In the genomic region with DNA sequence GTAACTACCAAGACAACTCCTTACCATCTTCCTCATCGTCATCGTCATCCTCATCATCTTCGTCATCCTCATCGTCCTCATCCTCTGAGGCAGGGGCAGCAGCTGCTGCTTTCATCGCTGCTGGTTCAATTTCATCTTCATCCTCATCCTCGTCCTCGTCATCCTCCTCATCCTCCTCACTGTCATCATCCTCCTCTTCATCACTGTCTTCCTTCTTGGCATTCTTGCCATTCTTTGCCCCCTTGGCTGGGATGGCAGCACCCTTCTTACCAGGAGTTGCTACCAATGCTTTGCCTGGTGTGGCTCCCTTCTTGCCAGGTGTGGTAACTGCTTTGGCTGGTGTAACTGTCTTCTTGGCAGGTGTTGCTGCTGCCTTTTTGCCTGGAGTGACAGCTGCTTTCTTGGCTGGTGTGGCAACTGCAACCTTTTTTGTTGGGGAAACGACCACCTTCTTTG, we compare ENCODE assay signal across 12 cellular contexts. TPM values are rescaled to one million over a fixed set of nuclear protein-coding genes. Genes with fewer than 3 reads are reported as not detected.
DNase-seq lines count a peak whose midpoint lies in the region; ATAC-seq, FAIRE-seq and TF ChIP-seq lines count a peak whose summit lies in the region.
"Had no signal": no experiment of that assay in that cellular context is flagged by ENCODE, and none has a peak within 500 bp of the region (broad histone marks: within the 10 kb centered on the region; RNA-seq: fewer than 3 reads in every experiment).

No MANE protein-coding gene starts in this region.

- H3K27ac ChIP-seq in ACC112 (ENCODE audit: low read depth, low read length) (no peak overlapping the region), kidney (ENCODE audit: low read depth in 2 of 2, low read length in 2 of 2) (no peak overlapping the region)
- H3K27ac ChIP-seq: dorsolateral prefrontal cortex, transverse colon had no signal

- POLR2A ChIA-PET in WTC11 (lab: Charles Lee), result no interaction called here

- H3K79me2 ChIP-seq in ACC112 (ENCODE audit: control insufficient read depth, insufficient read depth, low read length, unreplicated experiment), result peaks cover 65% of the 10 kb centered on the region

- H3K4me1 Mint-ChIP-seq in WTC11, result peaks cover 51% of the 10 kb centered on the region

- intact Hi-C loops in kidney (cut with DNase I), result no loop called here

- H3K9ac ChIP-seq in kidney (ENCODE audit: low read length in 2 of 2), result no peak overlapping the region

- H3K27ac Mint-ChIP-seq in WTC11, result peak overlapping the region; percentile 66; the same call in 1 of the 2 replicates

- peaks cover 75% of the 10 kb centered on the region for H3K36me3 Mint-ChIP-seq in WTC11

- no peak overlapping the region for H2AFZ ChIP-seq in ACC112 (ENCODE audit: low read length, unreplicated experiment)

- peak overlapping the region; percentile 100 for H3K4me3 ChIP-seq in ACC112 (ENCODE audit: low read depth, low read length)
- H3K4me3 ChIP-seq in GM12864 (ENCODE audit: low read depth, low read length), result peak overlapping the region; percentile 99; the same call in 1 of the 2 replicates
- no peak overlapping the region for H3K4me3 ChIP-seq in kidney (ENCODE audit: low read length in 2 of 2)

- DNase-seq in GM12864 (ENCODE audit: low read depth) (no peak), WTC11 (ENCODE audit: low spot score) (no peak), kidney (peak; percentile 21), foreskin melanocyte (no peak), DMS153 treated with DMSO at 0.1 percent for 48 hours (lab: John Stamatoyannopoulos, UW; ENCODE audit: unreplicated experiment) (no peak)
- DNase-seq: NCI-H2029, retina, transverse colon had no signal

- ATAC-seq in WTC11, result no peak
- no peak for ATAC-seq in HG02885 (IDR thresholded peaks at IDR 0.05; ENCODE audit: poor library complexity, unreplicated experiment)
- no peak for ATAC-seq in GM18907 (IDR thresholded peaks at IDR 0.05; ENCODE audit: unreplicated experiment)

- 0 out of 2 replicates have a peak, but pooled peaks cover 3% of the 10 kb centered on the region for H3K27me3 Mint-ChIP-seq in WTC11 (ENCODE audit: low read depth)

- no peaks in the 10 kb centered on the region for H3K27me3 ChIP-seq in ACC112 (ENCODE audit: insufficient read depth, low read length)
- H3K27me3 ChIP-seq: dorsolateral prefrontal cortex, transverse colon had no signal

- no peak for FAIRE-seq in kidney (lab: Jason Lieb, UNC)

- H3K9me3 ChIP-seq in kidney (ENCODE audit: control insufficient read depth in 1 of 2, low read length in 2 of 2), result no peaks in the 10 kb centered on the region
- H3K9me3 ChIP-seq: transverse colon had no signal

- CTCF ChIA-PET in WTC11 (lab: Charles Lee), result no interaction called here

- H3K9me3 Mint-ChIP-seq in WTC11, result no peaks in the 10 kb centered on the region

- TF ChIP-seq CTCF in GM12864 (IDR thresholded peaks at IDR 0.05; ENCODE audit: low read depth, low read length, missing control alignments), result no peak
- no peak for TF ChIP-seq CTCF in WTC11 (IDR thresholded peaks at IDR 0.05)
- TF ChIP-seq CTCF in kidney (IDR thresholded peaks at IDR 0.05; ENCODE audit: borderline replicate concordance, extremely low read depth, insufficient read depth), result no peak

- peak overlapping the region; percentile 98 for H3K4me3 Mint-ChIP-seq in WTC11

- H3K36me3 ChIP-seq in ACC112 (ENCODE audit: insufficient read depth, low read length), result peaks cover 64% of the 10 kb centered on the region
- H3K36me3 ChIP-seq in kidney (ENCODE audit: control insufficient read depth in 1 of 2, insufficient read depth in 2 of 2, low read length in 2 of 2), result peaks cover 58 to 60% of the 10 kb centered on the region in 2 donors

- peaks cover 19% of the 10 kb centered on the region for H3K4me1 ChIP-seq in ACC112 (ENCODE audit: control insufficient read depth, insufficient read depth, low read length, unreplicated experiment)
- peaks cover 8 to 22% of the 10 kb centered on the region in 2 donors for H3K4me1 ChIP-seq in kidney (ENCODE audit: control insufficient read depth in 1 of 2, insufficient read depth in 1 of 2, low read depth in 1 of 2, low read length in 2 of 2)

TF ChIP-seq in WTC11, 78 proteins besides CTCF, POLR2A, EP300 and RAD21:
- TF ChIP-seq, protein P1, sequence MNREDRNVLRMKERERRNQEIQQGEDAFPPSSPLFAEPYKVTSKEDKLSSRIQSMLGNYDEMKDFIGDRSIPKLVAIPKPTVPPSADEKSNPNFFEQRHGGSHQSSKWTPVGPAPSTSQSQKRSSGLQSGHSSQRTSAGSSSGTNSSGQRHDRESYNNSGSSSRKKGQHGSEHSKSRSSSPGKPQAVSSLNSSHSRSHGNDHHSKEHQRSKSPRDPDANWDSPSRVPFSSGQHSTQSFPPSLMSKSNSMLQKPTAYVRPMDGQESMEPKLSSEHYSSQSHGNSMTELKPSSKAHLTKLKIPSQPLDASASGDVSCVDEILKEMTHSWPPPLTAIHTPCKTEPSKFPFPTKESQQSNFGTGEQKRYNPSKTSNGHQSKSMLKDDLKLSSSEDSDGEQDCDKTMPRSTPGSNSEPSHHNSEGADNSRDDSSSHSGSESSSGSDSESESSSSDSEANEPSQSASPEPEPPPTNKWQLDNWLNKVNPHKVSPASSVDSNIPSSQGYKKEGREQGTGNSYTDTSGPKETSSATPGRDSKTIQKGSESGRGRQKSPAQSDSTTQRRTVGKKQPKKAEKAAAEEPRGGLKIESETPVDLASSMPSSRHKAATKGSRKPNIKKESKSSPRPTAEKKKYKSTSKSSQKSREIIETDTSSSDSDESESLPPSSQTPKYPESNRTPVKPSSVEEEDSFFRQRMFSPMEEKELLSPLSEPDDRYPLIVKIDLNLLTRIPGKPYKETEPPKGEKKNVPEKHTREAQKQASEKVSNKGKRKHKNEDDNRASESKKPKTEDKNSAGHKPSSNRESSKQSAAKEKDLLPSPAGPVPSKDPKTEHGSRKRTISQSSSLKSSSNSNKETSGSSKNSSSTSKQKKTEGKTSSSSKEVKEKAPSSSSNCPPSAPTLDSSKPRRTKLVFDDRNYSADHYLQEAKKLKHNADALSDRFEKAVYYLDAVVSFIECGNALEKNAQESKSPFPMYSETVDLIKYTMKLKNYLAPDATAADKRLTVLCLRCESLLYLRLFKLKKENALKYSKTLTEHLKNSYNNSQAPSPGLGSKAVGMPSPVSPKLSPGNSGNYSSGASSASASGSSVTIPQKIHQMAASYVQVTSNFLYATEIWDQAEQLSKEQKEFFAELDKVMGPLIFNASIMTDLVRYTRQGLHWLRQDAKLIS (CRISPR knock-in tag; IDR thresholded peaks at IDR 0.05; ENCODE audit: borderline replicate concordance), result no peak
- 0 out of 2 replicates have a peak, but pooled peaks have one; percentile 21 for TF ChIP-seq ZNF671 (CRISPR knock-in tag; IDR thresholded peaks at IDR 0.05)

RNA-seq across cellular contexts. Expression of a gene that starts 2.7 kb away (rescaled TPM):
- total RNA-seq in WTC11 (2021), result 944 to 1,223 TPM (median 1,004 TPM) in 3 replicates
- total RNA-seq in kidney, result 382 TPM
- 191 TPM for polyA plus RNA-seq in kidney (ENCODE audit: insufficient read depth, low read depth, low replicate concordance)

Comparison
In these comparisons a context has a peak if more than half of its experiments do, and no peak if none do; other contexts are left out.
1. H3K4me3 ChIP-seq: peak in ACC112 (single experiment) and GM12864 (single experiment); none in kidney (0 of 2).